13 cellular contexts compared by ENCODE assay signal in the genomic region with DNA sequence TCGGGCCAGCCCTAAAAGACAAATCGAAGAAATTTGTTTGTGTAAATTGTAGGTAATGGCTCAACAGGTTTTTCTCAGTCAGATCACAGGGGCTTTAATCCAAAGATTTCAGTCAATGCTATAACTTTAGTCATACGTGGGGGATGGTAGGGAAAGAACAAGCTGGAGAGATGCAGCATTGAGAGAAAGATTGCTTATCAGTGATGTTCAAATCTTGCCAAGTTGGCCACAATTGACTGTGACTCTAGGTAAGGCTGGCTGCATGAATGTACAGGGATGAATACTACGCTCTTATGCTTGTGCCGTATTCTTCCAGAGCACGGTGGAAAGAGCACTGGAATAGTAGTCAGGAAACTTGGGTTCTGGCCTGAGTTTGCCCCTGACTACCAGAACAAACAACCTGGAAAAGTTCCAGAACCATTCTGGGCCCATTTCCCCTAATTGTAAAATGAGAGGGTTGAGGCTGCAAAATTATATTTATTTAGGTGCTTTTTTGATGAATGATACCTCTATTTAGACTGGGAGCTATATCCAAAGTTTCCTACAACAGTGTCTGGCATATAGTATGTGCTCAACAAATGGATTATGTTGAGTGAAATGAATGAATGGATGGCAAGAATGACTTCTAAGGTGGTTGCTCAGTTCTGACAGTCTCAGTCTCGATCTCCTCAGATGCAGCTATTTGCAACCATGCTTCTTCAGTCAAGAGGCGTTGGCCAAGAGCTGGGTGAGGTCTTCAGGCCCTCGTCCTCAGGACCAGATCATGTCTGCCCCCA. TPM values are rescaled to one million over a fixed set of nuclear protein-coding genes. Genes with fewer than 3 reads are reported as not detected.
DNase-seq lines count a peak whose midpoint lies in the region; ATAC-seq and TF ChIP-seq lines count a peak whose summit lies in the region.
"Had no signal": no experiment of that assay in that cellular context is flagged by ENCODE, and none has a peak within 500 bp of the region (broad histone marks: within the 10 kb centered on the region; RNA-seq: fewer than 3 reads in every experiment).

No MANE protein-coding gene starts in this region.

- H4K20me1 ChIP-seq in GM23248 (ENCODE audit: insufficient read depth): no peaks in the 10 kb centered on the region

- TF ChIP-seq CTCF in brain (conservative IDR thresholded peaks at IDR 0.05): no peak
- TF ChIP-seq CTCF in right lobe of liver (IDR thresholded peaks at IDR 0.05): no peak
- TF ChIP-seq CTCF in suprapubic skin (IDR thresholded peaks at IDR 0.05): no peak
- no peak for TF ChIP-seq CTCF in natural killer cell (IDR thresholded peaks at IDR 0.05)

- H3F3A ChIP-seq in GM23248 (ENCODE audit: insufficient read depth): no peaks in the 10 kb centered on the region

- H3K27me3 ChIP-seq in right lobe of liver (no peaks in the 10 kb centered on the region), suprapubic skin (no peaks in the 10 kb centered on the region), GM23248 (replicated peaks; ENCODE audit: insufficient read depth) (no peaks in the 10 kb centered on the region)

- H3K27ac ChIP-seq in right lobe of liver (peak overlapping the region in 2 of 3 donors; percentile 65 to 66), suprapubic skin (peak overlapping the region; percentile 29), GM23248 (no peak overlapping the region)

- WGBS in right lobe of liver (ENCODE audit: insufficient coverage, low coverage, low lambda C conversion rate, missing lambda C conversion rate): 43% methylated on average over 7 of the region's 9 CpGs
- WGBS in suprapubic skin: 72% methylated on average over 9 of the region's 9 CpGs
- 97 to 98% methylated on average over 9 of the region's 9 CpGs for WGBS in GM23248 (ENCODE audit: low coverage in 1 of 2, low lambda C conversion rate in 2 of 2, missing lambda C conversion rate in 2 of 2), 2 experiments

- no peak overlapping the region for H3K9ac ChIP-seq in GM23248

- TF ChIP-seq POLR2A in right lobe of liver (IDR thresholded peaks at IDR 0.05) (no peak), suprapubic skin (IDR thresholded peaks at IDR 0.05) (no peak)

- no peaks in the 10 kb centered on the region for H3K9me2 ChIP-seq in GM23248 (ENCODE audit: insufficient read depth)

- peak; percentile 66 for DNase-seq in M059J (ENCODE audit: low read depth)
- DNase-seq in right lobe of liver: no peak
- no peak for DNase-seq in suprapubic skin (ENCODE audit: low spot score in 2 of 2)
- no peak for DNase-seq in natural killer cell
- DNase-seq in T-helper 1 cell: no peak
- DNase-seq in GM23248: no peak
- DNase-seq in HPDE6-E6E7 (ENCODE audit: extremely low spot score): no peak
- DNase-seq: activated CD8-positive, alpha-beta T cell treated with anti-CD3 and anti-CD28 coated beads, Interleukin-2, amount 10 ng/mL, durations not matched to agents 7 days and 5 days; Caco-2; KG1 had no signal

- H3K36me3 Mint-ChIP-seq in brain: no peaks in the 10 kb centered on the region
- no peaks in the 10 kb centered on the region for H3K36me3 Mint-ChIP-seq in natural killer cell

- H3K9me3 Mint-ChIP-seq in brain: peaks cover 0 to 2% (median 0%) of the 10 kb centered on the region in 5 experiments
- no peaks in the 10 kb centered on the region for H3K9me3 Mint-ChIP-seq in natural killer cell
- H3K9me3 Mint-ChIP-seq: T-helper 1 cell treated with Interleukin-12 subunit alpha and Interleukin-12 subunit beta and Interleukin-4 antibody, amounts not matched to agents 30 μg/mL and 1 μg/mL, for 36 hours had no signal

- H3K4me1 Mint-ChIP-seq in brain (peaks cover 56% of the 10 kb centered on the region), natural killer cell (peaks cover 5 to 6% of the 10 kb centered on the region in 2 donors)

- H3K4me1 ChIP-seq in right lobe of liver (peaks cover 0 to 48% (median 9%) of the 10 kb centered on the region in 4 donors), suprapubic skin (peaks cover 48% of the 10 kb centered on the region), GM23248 (ENCODE audit: insufficient read depth) (no peaks in the 10 kb centered on the region)
- H3K4me1 ChIP-seq: Caco-2 had no signal

- H3K36me3 ChIP-seq in right lobe of liver (no peaks in the 10 kb centered on the region), suprapubic skin (no peaks in the 10 kb centered on the region), GM23248 (ENCODE audit: low read depth) (no peaks in the 10 kb centered on the region)

- H3K9me3 ChIP-seq in right lobe of liver: no peaks in the 10 kb centered on the region
- no peaks in the 10 kb centered on the region for H3K9me3 ChIP-seq in suprapubic skin
- no peaks in the 10 kb centered on the region for H3K9me3 ChIP-seq in GM23248 (ENCODE audit: low read depth)
- H3K9me3 ChIP-seq: Caco-2 had no signal

- H3K27me3 Mint-ChIP-seq in brain (peaks cover 6% of the 10 kb centered on the region), natural killer cell (ENCODE audit: low read depth in 2 of 2) (no peaks in the 10 kb centered on the region)

- no peak for TF ChIP-seq EP300 in suprapubic skin (IDR thresholded peaks at IDR 0.05)

- H2AFZ ChIP-seq in GM23248: no peak overlapping the region

- in situ Hi-C loops in GM23248 (cut with MboI): no loop called here

- H3K4me2 ChIP-seq in GM23248 (ENCODE audit: unreplicated experiment): no peak overlapping the region

- H3K4me3 Mint-ChIP-seq in brain: no peak overlapping the region
- no peak overlapping the region for H3K4me3 Mint-ChIP-seq in natural killer cell
- H3K4me3 Mint-ChIP-seq: activated CD8-positive, alpha-beta T cell treated with anti-CD3 and anti-CD28 coated beads, Interleukin-2, amount 10 ng/mL, durations not matched to agents 7 days and 5 days; neural crest cell; T-helper 1 cell treated with Interleukin-12 subunit alpha and Interleukin-12 subunit beta and Interleukin-4 antibody, amounts not matched to agents 30 μg/mL and 1 μg/mL, for 36 hours had no signal

- H3K27ac Mint-ChIP-seq in brain: peak overlapping the region in 3 of 5 experiments; percentile 61 to 93 (median 84)
- H3K27ac Mint-ChIP-seq in natural killer cell: no peak overlapping the region
- H3K27ac Mint-ChIP-seq: activated CD8-positive, alpha-beta T cell treated with anti-CD3 and anti-CD28 coated beads, Interleukin-2, amount 10 ng/mL, durations not matched to agents 7 days and 5 days; T-helper 1 cell treated with Interleukin-12 subunit alpha and Interleukin-12 subunit beta and Interleukin-4 antibody, amounts not matched to agents 30 μg/mL and 1 μg/mL, for 36 hours had no signal

- intact Hi-C loops in right lobe of liver (cut with DNase I) (no loop called here), natural killer cell (cut with micrococcal nuclease) (no loop called here)

- ATAC-seq in right lobe of liver (peak; percentile 23 to 50 (median 48)), natural killer cell (no peak)
- ATAC-seq: activated CD8-positive, alpha-beta T cell treated with anti-CD3 and anti-CD28 coated beads, Interleukin-2, amount 10 ng/mL, durations not matched to agents 7 days and 5 days had no signal

- no peaks in the 10 kb centered on the region for H3K79me2 ChIP-seq in GM23248 (ENCODE audit: insufficient read depth)

- no peak overlapping the region for H3K4me3 ChIP-seq in right lobe of liver
- H3K4me3 ChIP-seq in suprapubic skin: no peak overlapping the region
- no peak overlapping the region for H3K4me3 ChIP-seq in GM23248

RNA-seq across cellular contexts. Expression of a gene that starts 44.4 kb away (rescaled TPM):
- total RNA-seq in M059J (2014; rRNA removed; shearing (Covaris generic)): 36.8 and 44.6 TPM in 2 replicates
- 44.9 TPM for polyA plus RNA-seq in brain (ENCODE audit: insufficient read depth, low read depth, low replicate concordance)
- total RNA-seq in right lobe of liver: 100 to 1,000 TPM in 2 of 6 experiments, 10 to 100 TPM in 3, 1 to 10 TPM in 1; 7.4 to 118 (median 60.3) TPM
- total RNA-seq in suprapubic skin: 1,000 to 10,000 TPM in 1 of 4 donors, 100 to 1,000 TPM in 3; 487 to 1,035 (median 681) TPM
- total RNA-seq in natural killer cell: 1,000 to 10,000 TPM in 2 of 3 donors, 100 to 1,000 TPM in 1; 895 to 1,800 (median 1,053) TPM
- 28.8 and 49.0 TPM in 2 replicates for total RNA-seq in GM23248 (2014; rRNA removed; shearing (Covaris generic))
- polyA plus RNA-seq in GM23248 (2016; fragmentation: Nextera tagmentation; extraction: Ambion mirVana): 34.6 and 35.9 TPM in 2 replicates

RNA-seq across cellular contexts. Expression of a gene that starts 46.4 kb away (rescaled TPM):
- not detected in 2 replicates for total RNA-seq in M059J (2014; rRNA removed; shearing (Covaris generic))
- polyA plus RNA-seq in brain (ENCODE audit: insufficient read depth, low read depth, low replicate concordance): not detected
- not detected for total RNA-seq in right lobe of liver
- not detected for total RNA-seq in suprapubic skin
- under 1 TPM in 1 of 3 donors, not detected in 2; 0.18 TPM for total RNA-seq in natural killer cell
- total RNA-seq in GM23248 (2014; rRNA removed; shearing (Covaris generic)): not detected in 2 replicates
- polyA plus RNA-seq in GM23248 (2016; fragmentation: Nextera tagmentation; extraction: Ambion mirVana): not detected in 2 replicates
- total RNA-seq: activated CD8-positive, alpha-beta T cell treated with anti-CD3 and anti-CD28 coated beads, Interleukin-2, amount 10 ng/mL, durations not matched to agents 7 days and 5 days; Caco-2; neural crest cell had no signal

Comparison
In these comparisons a context has a peak if more than half of its experiments do, and no peak if none do; other contexts are left out.
1. H3K27ac Mint-ChIP-seq: peak in brain (3 of 5); none in natural killer cell (0 of 2).
2. ATAC-seq: peak in right lobe of liver (4 of 4); none in natural killer cell (0 of 3).